Comparison of ENCODE assay signal across 8 cellular contexts in genomic region chr7:17640730-17641377, GRCh38.
DNase-seq lines count a peak whose midpoint lies in the region; ATAC-seq and TF ChIP-seq lines count a peak whose summit lies in the region.

No MANE protein-coding gene starts in this region.

- no peak overlapping the region for H3K9ac ChIP-seq in trophoblast cell (ENCODE audit: low read length)

- no peaks in the 10 kb centered on the region for H3K79me1 ChIP-seq in trophoblast cell (ENCODE audit: low read length)

- no peak overlapping the region for H2AK5ac ChIP-seq in trophoblast cell (ENCODE audit: low read length)

- H3K9me3 ChIP-seq in trophoblast cell (ENCODE audit: insufficient read depth, low read depth, low read length) = peaks cover 3% of the 10 kb centered on the region

- H3K18ac ChIP-seq in trophoblast cell (ENCODE audit: low read length) = no peak overlapping the region

- no peak overlapping the region for H4K8ac ChIP-seq in trophoblast cell (ENCODE audit: low read depth, low read length)

- no peak overlapping the region for H2BK120ac ChIP-seq in trophoblast cell (ENCODE audit: insufficient read depth, low read length, poor library complexity)

- no peak overlapping the region for H3K4ac ChIP-seq in trophoblast cell (ENCODE audit: low read depth, low read length)

- H3K4me2 ChIP-seq in trophoblast cell (ENCODE audit: low read length) = no peak overlapping the region

- H3K36me3 ChIP-seq in trophoblast cell (ENCODE audit: control insufficient read depth in 1 of 2, insufficient read depth in 2 of 2, low read length in 2 of 2) = no peaks in the 10 kb centered on the region

- no peak for TF ChIP-seq POLR2A in erythroblast (IDR thresholded peaks at IDR 0.05; ENCODE audit: low read length)

- no peaks in the 10 kb centered on the region for H3K4me1 ChIP-seq in trophoblast cell (ENCODE audit: control insufficient read depth in 1 of 2, insufficient read depth in 2 of 2, low read length in 2 of 2)

- no peak overlapping the region for H2BK12ac ChIP-seq in trophoblast cell (ENCODE audit: low read length)

- DNase-seq in DMS53 treated with DMSO at 0.1 percent for 48 hours (lab: John Stamatoyannopoulos, UW; ENCODE audit: unreplicated experiment) (peak; percentile 38), RPMI8226 (peak; percentile 53), erythroblast (lab: John Stamatoyannopoulos, UW) (peak; percentile 20 to 44), trophoblast cell (peak; percentile 16 to 76), DMS79 (lab: John Stamatoyannopoulos, UW) (no peak)

- H3K14ac ChIP-seq in trophoblast cell (ENCODE audit: low read length) = no peak overlapping the region

- no CpG with 5 or more reads among the region's 4 CpGs for WGBS in trophoblast cell (ENCODE audit: extremely low coverage, insufficient coverage, insufficient read length)

- H2AFZ ChIP-seq in trophoblast cell (ENCODE audit: insufficient read depth, low read length, poor library complexity) = no peak overlapping the region

- no peaks in the 10 kb centered on the region for H3K79me2 ChIP-seq in trophoblast cell (ENCODE audit: control insufficient read depth, insufficient read depth, low read length, poor library complexity)

- no peak overlapping the region for H4K12ac ChIP-seq in trophoblast cell (ENCODE audit: low read depth, low read length)

- H3K4me3 ChIP-seq in trophoblast cell (ENCODE audit: low read depth, low read length) = no peak overlapping the region

- no peak overlapping the region for H2BK5ac ChIP-seq in trophoblast cell (ENCODE audit: low read depth, low read length, poor library complexity)

- peak; percentile 95 for TF ChIP-seq CTCF in 22Rv1 (IDR thresholded peaks at IDR 0.05)

- peak; percentile 80 for ATAC-seq in HG02885 (IDR thresholded peaks at IDR 0.05; ENCODE audit: poor library complexity, unreplicated experiment)
- ATAC-seq in esophagus mucosa = no peak

- H3K27me3 ChIP-seq in trophoblast cell (ENCODE audit: insufficient read depth, low read length) = no peaks in the 10 kb centered on the region

- H3K23ac ChIP-seq in trophoblast cell (ENCODE audit: low read length) = no peak overlapping the region

- no peak overlapping the region for H4K91ac ChIP-seq in trophoblast cell (ENCODE audit: low read depth, low read length)

- H3K27ac ChIP-seq in 22Rv1 = no peak overlapping the region
- no peak overlapping the region for H3K27ac ChIP-seq in trophoblast cell (ENCODE audit: low read depth, low read length)
